In the genomic region with DNA sequence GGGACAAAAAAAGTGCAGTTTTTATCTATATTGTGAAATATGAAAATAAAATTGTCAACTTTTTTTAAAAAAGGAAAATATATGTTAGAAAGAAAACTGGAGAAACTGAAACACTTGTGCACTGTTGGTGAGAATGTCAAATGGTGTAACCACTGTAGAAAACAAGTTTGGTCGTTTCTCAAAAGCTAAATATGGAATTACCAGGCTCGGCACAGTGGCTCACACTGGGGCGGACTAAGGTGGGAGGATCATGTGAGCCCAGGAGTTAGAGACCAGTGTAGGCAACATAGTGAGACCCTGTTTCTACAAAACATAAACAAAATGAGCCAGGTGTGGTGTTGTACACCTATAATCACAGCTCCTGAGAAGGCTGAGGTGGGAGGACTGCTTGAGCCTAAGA, we compare ENCODE assay signal across 19 cellular contexts. TPM values are rescaled to one million over a fixed set of nuclear protein-coding genes. Genes with fewer than 3 reads are reported as not detected.
DNase-seq lines count a peak whose midpoint lies in the region; ATAC-seq, FAIRE-seq and TF ChIP-seq lines count a peak whose summit lies in the region.
"Had no signal": no experiment of that assay in that cellular context is flagged by ENCODE, and none has a peak within 500 bp of the region (broad histone marks: within the 10 kb centered on the region; RNA-seq: fewer than 3 reads in every experiment).

No MANE protein-coding gene starts in this region.

- H3K27me3 Mint-ChIP-seq in T-helper 2 cell treated with Interferon-gamma antibody and Interleukin-4, amounts not matched to agents 5 μg/mL and 100 μg/mL, for 36 hours (ENCODE audit: low read depth): no peaks in the 10 kb centered on the region
- H3K27me3 Mint-ChIP-seq in activated naive CD4-positive, alpha-beta T cell treated with anti-CD3 and anti-CD28 coated beads for 36 hours (ENCODE audit: low read depth): no peaks in the 10 kb centered on the region
- H3K27me3 Mint-ChIP-seq in activated T-helper 2 cell treated with anti-CD3 and anti-CD28 coated beads, Interferon-gamma antibody, Interleukin-2, Interleukin-4, amounts not matched to agents 10 μg/mL and 5 μg/mL and 100 μg/mL, durations not matched to agents 14 hours and 24 hours and 36 hours (ENCODE audit: low read depth): no peaks in the 10 kb centered on the region

- peak; percentile 32 for ATAC-seq in stimulated activated naive CD8-positive, alpha-beta T cell treated with anti-CD3 and anti-CD28 coated beads, Interleukin-15, Interleukin-2, amounts not matched to agents 100 U/mL and 50 U/mL, for 24 hours
- ATAC-seq: HepG2 had no signal

- intact Hi-C loops in activated naive CD4-positive, alpha-beta T cell treated with anti-CD3 and anti-CD28 coated beads for 36 hours (cut with micrococcal nuclease): loop anchor here (10.0 kb wide), 1 partner anchor 674 kb away; no protein-coding TSS in a partner anchor
- intact Hi-C loops in activated T-helper 2 cell treated with anti-CD3 and anti-CD28 coated beads, Interferon-gamma antibody, Interleukin-2, Interleukin-4, amounts not matched to agents 10 μg/mL and 5 μg/mL and 100 μg/mL, durations not matched to agents 14 hours and 24 hours and 36 hours (cut with micrococcal nuclease): loop anchor here (10.0 kb wide), 1 partner anchor 416 kb away; the partner anchor contains the start of genes METTL4 and NDC80

- DNase-seq in T-helper 2 cell treated with Interferon-gamma antibody and Interleukin-4, amounts not matched to agents 5 μg/mL and 100 μg/mL, for 36 hours (ENCODE audit: low spot score): no peak
- DNase-seq in T-helper 2 cell: no peak
- DNase-seq in activated naive CD4-positive, alpha-beta T cell treated with anti-CD3 and anti-CD28 coated beads for 36 hours: no peak
- DNase-seq in activated naive CD4-positive, alpha-beta T cell treated with anti-CD3 and anti-CD28 coated beads, Interleukin-2, amount 50 U/mL, for 16 hours: no peak
- DNase-seq in activated T-helper 2 cell treated with anti-CD3 and anti-CD28 coated beads, Interferon-gamma antibody, Interleukin-2, Interleukin-4, amounts not matched to agents 10 μg/mL and 5 μg/mL and 100 μg/mL, durations not matched to agents 14 hours and 24 hours and 36 hours (ENCODE audit: low spot score): no peak
- no peak for DNase-seq in stimulated activated naive CD8-positive, alpha-beta T cell treated with anti-CD3 and anti-CD28 coated beads, Interleukin-15, Interleukin-2, amounts not matched to agents 100 U/mL and 50 U/mL, for 24 hours
- DNase-seq in NCI-H2196 (lab: John Stamatoyannopoulos, UW; ENCODE audit: unreplicated experiment): no peak
- no peak for DNase-seq in H54 (ENCODE audit: insufficient read length, low spot score)
- DNase-seq: DND-41, H9, KBM-7, MV-4-11, NCI-H187, NCI-H2107, NCI-H2227 treated with DMSO at 0.1 percent for 48 hours, NCI-H510A treated with DMSO at 0.1 percent for 48 hours, PC-9 had no signal

- H3K4me1 Mint-ChIP-seq in T-helper 2 cell treated with Interferon-gamma antibody and Interleukin-4, amounts not matched to agents 5 μg/mL and 100 μg/mL, for 36 hours (ENCODE audit: low read depth): peaks cover 62% of the 10 kb centered on the region
- peaks cover 81% of the 10 kb centered on the region for H3K4me1 Mint-ChIP-seq in activated naive CD4-positive, alpha-beta T cell treated with anti-CD3 and anti-CD28 coated beads for 36 hours (ENCODE audit: low read depth)
- H3K4me1 Mint-ChIP-seq in activated T-helper 2 cell treated with anti-CD3 and anti-CD28 coated beads, Interferon-gamma antibody, Interleukin-2, Interleukin-4, amounts not matched to agents 10 μg/mL and 5 μg/mL and 100 μg/mL, durations not matched to agents 14 hours and 24 hours and 36 hours (ENCODE audit: low read depth): peaks cover 70% of the 10 kb centered on the region
- H3K4me1 Mint-ChIP-seq: H9 had no signal

- H3K36me3 Mint-ChIP-seq in T-helper 2 cell treated with Interferon-gamma antibody and Interleukin-4, amounts not matched to agents 5 μg/mL and 100 μg/mL, for 36 hours (ENCODE audit: low read depth): peaks cover 37% of the 10 kb centered on the region
- peaks cover 11% of the 10 kb centered on the region for H3K36me3 Mint-ChIP-seq in activated naive CD4-positive, alpha-beta T cell treated with anti-CD3 and anti-CD28 coated beads for 36 hours (ENCODE audit: low read depth)
- peaks cover 50% of the 10 kb centered on the region for H3K36me3 Mint-ChIP-seq in activated T-helper 2 cell treated with anti-CD3 and anti-CD28 coated beads, Interferon-gamma antibody, Interleukin-2, Interleukin-4, amounts not matched to agents 10 μg/mL and 5 μg/mL and 100 μg/mL, durations not matched to agents 14 hours and 24 hours and 36 hours (ENCODE audit: low read depth)

- H3K9me3 Mint-ChIP-seq in T-helper 2 cell treated with Interferon-gamma antibody and Interleukin-4, amounts not matched to agents 5 μg/mL and 100 μg/mL, for 36 hours: peaks cover 3% of the 10 kb centered on the region
- no peaks in the 10 kb centered on the region for H3K9me3 Mint-ChIP-seq in activated naive CD4-positive, alpha-beta T cell treated with anti-CD3 and anti-CD28 coated beads for 36 hours
- H3K9me3 Mint-ChIP-seq in activated T-helper 2 cell treated with anti-CD3 and anti-CD28 coated beads, Interferon-gamma antibody, Interleukin-2, Interleukin-4, amounts not matched to agents 10 μg/mL and 5 μg/mL and 100 μg/mL, durations not matched to agents 14 hours and 24 hours and 36 hours: peaks cover 15% of the 10 kb centered on the region

- TF ChIP-seq POLR2A in H54 (IDR thresholded peaks at IDR 0.05; ENCODE audit: low read depth, low read length): no peak

- no peak for FAIRE-seq in H54 (lab: Jason Lieb, UNC)
- FAIRE-seq: HepG2 had no signal

- peak overlapping the region; percentile 49 for H3K27ac Mint-ChIP-seq in T-helper 2 cell treated with Interferon-gamma antibody and Interleukin-4, amounts not matched to agents 5 μg/mL and 100 μg/mL, for 36 hours
- H3K27ac Mint-ChIP-seq in activated naive CD4-positive, alpha-beta T cell treated with anti-CD3 and anti-CD28 coated beads for 36 hours: peak overlapping the region; percentile 85
- peak overlapping the region; percentile 75 for H3K27ac Mint-ChIP-seq in activated T-helper 2 cell treated with anti-CD3 and anti-CD28 coated beads, Interferon-gamma antibody, Interleukin-2, Interleukin-4, amounts not matched to agents 10 μg/mL and 5 μg/mL and 100 μg/mL, durations not matched to agents 14 hours and 24 hours and 36 hours

- no peak overlapping the region for H3K4me3 Mint-ChIP-seq in T-helper 2 cell treated with Interferon-gamma antibody and Interleukin-4, amounts not matched to agents 5 μg/mL and 100 μg/mL, for 36 hours
- no peak overlapping the region for H3K4me3 Mint-ChIP-seq in activated naive CD4-positive, alpha-beta T cell treated with anti-CD3 and anti-CD28 coated beads for 36 hours
- no peak overlapping the region for H3K4me3 Mint-ChIP-seq in activated T-helper 2 cell treated with anti-CD3 and anti-CD28 coated beads, Interferon-gamma antibody, Interleukin-2, Interleukin-4, amounts not matched to agents 10 μg/mL and 5 μg/mL and 100 μg/mL, durations not matched to agents 14 hours and 24 hours and 36 hours (ENCODE audit: low read depth)
- H3K4me3 Mint-ChIP-seq: CD14-positive monocyte had no signal

- CTCF ChIA-PET in activated naive CD4-positive, alpha-beta T cell treated with anti-CD3 and anti-CD28 coated beads for 36 hours (lab: Charles Lee): interaction anchor here (0.6 to 1.4 kb wide), 6 partner anchors 10 to 255 kb away, joined by 3 to 4 read pairs (median 4); no protein-coding TSS in a partner anchor

RNA-seq across cellular contexts. Expression of gene LPIN2, which starts 21.7 kb away (rescaled TPM):
- total RNA-seq in activated naive CD4-positive, alpha-beta T cell treated with anti-CD3 and anti-CD28 coated beads for 36 hours: 10 to 100 TPM; 62.4 to 65.7 TPM
- 87.9 and 95.9 TPM in 2 replicates for total RNA-seq in activated T-helper 2 cell treated with anti-CD3 and anti-CD28 coated beads, Interferon-gamma antibody, Interleukin-2, Interleukin-4, amounts not matched to agents 10 μg/mL and 5 μg/mL and 100 μg/mL, durations not matched to agents 14 hours and 24 hours and 36 hours
